In the genomic region with DNA sequence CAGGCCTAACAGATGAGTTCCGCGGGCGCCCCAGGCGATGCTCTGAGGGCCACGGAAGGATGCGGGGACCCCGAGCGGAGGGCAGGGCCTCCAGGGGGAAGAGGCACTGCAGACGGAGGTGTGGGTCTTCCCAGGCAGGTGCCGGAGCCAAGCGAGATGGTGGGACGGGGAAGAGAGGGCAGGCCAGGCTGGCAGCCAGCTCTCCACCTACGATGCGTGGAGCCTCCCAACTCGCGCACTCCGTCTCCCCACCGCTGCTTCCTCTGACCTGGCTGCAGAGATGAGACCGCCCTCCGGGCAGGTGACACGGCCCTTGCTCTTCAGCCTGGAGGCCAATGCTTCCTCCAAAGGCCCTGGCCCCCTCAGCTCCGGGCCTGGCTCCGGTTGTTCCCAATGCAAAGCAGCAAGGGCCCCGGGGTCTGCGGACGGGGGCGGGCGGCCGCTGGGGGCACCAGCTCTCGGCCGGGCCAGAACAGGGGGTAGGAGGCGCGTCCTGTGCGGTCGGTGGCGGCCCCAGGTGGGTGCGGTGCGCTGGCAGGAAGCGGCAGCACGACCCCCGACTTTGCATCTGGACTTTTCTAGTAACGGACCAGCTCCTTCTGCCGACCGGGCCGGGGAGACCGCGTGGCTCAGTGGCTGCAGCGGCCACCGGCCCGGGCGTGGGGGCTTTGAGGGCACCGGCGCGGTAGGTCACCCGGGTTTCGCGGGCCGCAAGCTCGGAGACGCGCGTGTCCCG, we compare ENCODE assay signal across 11 cellular contexts. TPM values are rescaled to one million over a fixed set of nuclear protein-coding genes. Genes with fewer than 3 reads are reported as not detected.
DNase-seq lines count a peak whose midpoint lies in the region.
"Had no signal": no experiment of that assay in that cellular context is flagged by ENCODE, and none has a peak within 500 bp of the region (broad histone marks: within the 10 kb centered on the region; RNA-seq: fewer than 3 reads in every experiment).

No MANE protein-coding gene starts in this region.

- H3K4me3 Mint-ChIP-seq in CD4-positive, alpha-beta memory T cell: peak overlapping the region in 6 of 8 donors; percentile 6 to 61 (median 28)

- DNase-seq in CD4-positive, alpha-beta memory T cell: peak in 1 of 5 donors; percentile 42
- DNase-seq in SJCRH30 (peak in 1 of 2 experiments; percentile 9), retina (peak; percentile 69), NCI-H82 treated with DMSO at 0.1 percent for 48 hours (lab: John Stamatoyannopoulos, UW; ENCODE audit: unreplicated experiment) (no peak), NCI-H187 treated with DMSO at 0.1 percent for 48 hours (lab: John Stamatoyannopoulos, UW) (no peak), AG20443 (ENCODE audit: low spot score) (no peak)
- no peak for DNase-seq in activated effector memory CD4-positive, alpha-beta T cell treated with Interleukin-2 at 50 U/mL for 16 hours
- DNase-seq: activated naive CD8-positive, alpha-beta T cell treated with anti-CD3 and anti-CD28 coated beads, Interleukin-2, amount 50 U/mL, for 24 hours; KBM-7 had no signal

- POLR2A ChIA-PET in CD4-positive, alpha-beta memory T cell (lab: Charles Lee; ENCODE audit: partially characterized antibody): interaction anchor here (1.1 to 6.6 kb wide), 5 partner anchors 10 to 192 kb away, joined by 3 to 120 read pairs (median 49); partner anchors contain the start of genes CHTF18, LMF1 and RPUSD1

- peak overlapping the region in 4 of 7 donors; percentile 8 to 84 (median 58) for H3K27ac Mint-ChIP-seq in CD4-positive, alpha-beta memory T cell
- H3K27ac Mint-ChIP-seq: activated naive CD8-positive, alpha-beta T cell treated with anti-CD3 and anti-CD28 coated beads, Interleukin-2, amount 50 U/mL, for 24 hours had no signal

- peaks cover 0 to 4% of the 10 kb centered on the region in 2 donors for H3K27me3 Mint-ChIP-seq in CD4-positive, alpha-beta memory T cell

- no peaks in the 10 kb centered on the region for H3K36me3 ChIP-seq in CD4-positive, alpha-beta memory T cell (ENCODE audit: insufficient read depth, low read length)
- peaks cover 17% of the 10 kb centered on the region for H3K36me3 ChIP-seq in SJCRH30

- peaks cover 0 to 4% (median 0%) of the 10 kb centered on the region in 8 donors for H3K9me3 Mint-ChIP-seq in CD4-positive, alpha-beta memory T cell
- H3K9me3 Mint-ChIP-seq: activated naive CD8-positive, alpha-beta T cell treated with anti-CD3 and anti-CD28 coated beads, Interleukin-2, amount 50 U/mL, for 24 hours had no signal

- CTCF ChIA-PET in CD4-positive, alpha-beta memory T cell (lab: Charles Lee; ENCODE audit: partially characterized antibody): interaction anchor here (2.4 to 2.5 kb wide), 2 partner anchors 16 kb away, joined by 8 to 9 read pairs; no protein-coding TSS in a partner anchor

- no peaks in the 10 kb centered on the region for H3K27me3 ChIP-seq in CD4-positive, alpha-beta memory T cell (ENCODE audit: insufficient read depth, low read length)
- no peaks in the 10 kb centered on the region for H3K27me3 ChIP-seq in SJCRH30

- H3K27ac ChIP-seq in CD4-positive, alpha-beta memory T cell (ENCODE audit: low read depth, low read length): no peak overlapping the region
- peak overlapping the region; percentile 47; the same call in 1 of the 2 replicates for H3K27ac ChIP-seq in SJCRH30

- H3K4me1 ChIP-seq in CD4-positive, alpha-beta memory T cell (ENCODE audit: insufficient read depth, low read length): peaks cover 12% of the 10 kb centered on the region
- peaks cover 45% of the 10 kb centered on the region for H3K4me1 ChIP-seq in SJCRH30

- peaks cover 6 to 17% (median 11%) of the 10 kb centered on the region in 4 donors for H3K4me1 Mint-ChIP-seq in CD4-positive, alpha-beta memory T cell

- H3K9me3 ChIP-seq in CD4-positive, alpha-beta memory T cell (ENCODE audit: control insufficient read depth in 1 of 2, low read length in 2 of 2): no peaks in the 10 kb centered on the region
- no peaks in the 10 kb centered on the region for H3K9me3 ChIP-seq in SJCRH30 (replicated peaks)

- no peaks in the 10 kb centered on the region for H3K36me3 Mint-ChIP-seq in CD4-positive, alpha-beta memory T cell

- H3K4me3 ChIP-seq in CD4-positive, alpha-beta memory T cell (ENCODE audit: low read length in 2 of 2): no peak overlapping the region
- H3K4me3 ChIP-seq in SJCRH30: peak overlapping the region; percentile 86
- peak overlapping the region; percentile 33 for H3K4me3 ChIP-seq in iPS-11a (ENCODE audit: low read depth, low read length)

- intact Hi-C loops in CD4-positive, alpha-beta memory T cell (cut with micrococcal nuclease): no loop called here

RNA-seq across cellular contexts. Expression of gene SOX8, which starts 1.5 kb away (rescaled TPM):
- 1 to 10 TPM; 3.1 to 3.4 TPM for total RNA-seq in CD4-positive, alpha-beta memory T cell
- polyA plus RNA-seq in CD4-positive, alpha-beta memory T cell: 1 to 10 TPM in 1 of 2 donors, under 1 TPM in 1; 0.47 to 1.6 TPM
- 141 and 144 TPM in 2 replicates for total RNA-seq in SJCRH30 (2014; rRNA removed; shearing (Covaris generic))
- total RNA-seq: epithelial cell of proximal tubule had no signal

RNA-seq across cellular contexts. Expression of gene LMF1, which starts 9.2 kb away (rescaled TPM):
- total RNA-seq in CD4-positive, alpha-beta memory T cell: 10 to 100 TPM; 50.0 to 59.7 TPM
- 10 to 100 TPM in 1 of 2 donors, 1 to 10 TPM in 1; 8.5 to 15.2 TPM for polyA plus RNA-seq in CD4-positive, alpha-beta memory T cell
- total RNA-seq in SJCRH30 (2014; rRNA removed; shearing (Covaris generic)): 2.3 and 2.7 TPM in 2 replicates

Comparison
In these comparisons a context has a peak if more than half of its experiments do, and no peak if none do; other contexts are left out.
1. H3K4me3 ChIP-seq: peak in SJCRH30 (single experiment) and iPS-11a (single experiment); none in CD4-positive, alpha-beta memory T cell (0 of 2).
2. RNA of gene SOX8, which starts 1.5 kb away (total RNA-seq): 141 to 144 TPM in SJCRH30; 3.1 to 3.4 TPM in CD4-positive, alpha-beta memory T cell; every median in the first group is over 10 times any median in the second.
3. RNA of gene LMF1, which starts 9.2 kb away (total RNA-seq): 50.0 to 59.7 TPM in CD4-positive, alpha-beta memory T cell; 2.3 to 2.7 TPM in SJCRH30; every median in the first group is over 10 times any median in the second.